Comparison of ENCODE assay signal across 1 cellular context in genomic region chr22:42925598-42925997, GRCh38.
A peak's percentile ranks its signal among the peaks of the same experiment; 100 is the strongest.
TF ChIP-seq lines count a peak whose summit lies in the region.

No MANE protein-coding gene starts in this region.

TF ChIP-seq in GM12878, 131 proteins besides CTCF, POLR2A, EP300 and RAD21 (continued from another document):
- TF ChIP-seq ZNF687 (IDR thresholded peaks at IDR 0.05), result peak; percentile 64; the same call in 1 of the 2 replicates
- no peak for TF ChIP-seq MXI1 (IDR thresholded peaks at IDR 0.05; ENCODE audit: low read depth, low read length)
- TF ChIP-seq BHLHE40 (IDR thresholded peaks at IDR 0.05; ENCODE audit: borderline replicate concordance in 1 of 2, low read depth in 2 of 2, low read length in 1 of 2), result peak; percentile 53 to 76; a peak in 3 of 4 replicates
- no peak for TF ChIP-seq EZH2 (IDR thresholded peaks at IDR 0.05; ENCODE audit: borderline replicate concordance, control insufficient read depth, low read depth, low read length)
- no peak for TF ChIP-seq TCF12 (IDR thresholded peaks at IDR 0.05; ENCODE audit: low read depth, low read length)
- peak; percentile 57; the same call in 1 of the 2 replicates for TF ChIP-seq MTA2 (IDR thresholded peaks at IDR 0.05; ENCODE audit: low read depth)
- TF ChIP-seq MEF2B (IDR thresholded peaks at IDR 0.05; ENCODE audit: partially characterized antibody, poor library complexity, severe bottlenecking), result peak; percentile 40
